Comparison of ENCODE assay signal across 20 cellular contexts in genomic region chr14:92703516-92703915, GRCh38.
"Had no signal": no experiment of that assay in that cellular context is flagged by ENCODE, and none has a peak within 500 bp of the region (broad histone marks: within the 10 kb centered on the region; RNA-seq: fewer than 3 reads in every experiment).

No MANE protein-coding gene starts in this region.

- H3K4me1 ChIP-seq: breast epithelium, colonic mucosa, tibial artery had no signal

- H3K4me1 Mint-ChIP-seq: activated naive CD8-positive, alpha-beta T cell treated with anti-CD3 and anti-CD28 coated beads, Interleukin-2, amount 10 ng/mL, durations not matched to agents 7 days and 5 days; activated T-helper 17 cell treated with anti-CD3 and anti-CD28 coated beads, Interleukin-2, amount 50 U/mL, for 72 hours; central memory CD8-positive, alpha-beta T cell; endodermal cell; neural crest cell had no signal

- H3K36me3 ChIP-seq: breast epithelium, colonic mucosa had no signal

- H3K36me3 Mint-ChIP-seq: activated naive CD8-positive, alpha-beta T cell treated with anti-CD3 and anti-CD28 coated beads, Interleukin-2, amount 10 ng/mL, durations not matched to agents 7 days and 5 days had no signal

- H3K4me3 Mint-ChIP-seq: activated naive CD8-positive, alpha-beta T cell treated with anti-CD3 and anti-CD28 coated beads, Interleukin-2, amount 10 ng/mL, durations not matched to agents 7 days and 5 days; activated T-cell treated with anti-CD3 and anti-CD28 coated beads, Interleukin-2, amount 50 U/mL, for 24 hours; activated T-helper 17 cell treated with anti-CD3 and anti-CD28 coated beads, Interleukin-2, amount 50 U/mL, for 72 hours; central memory CD8-positive, alpha-beta T cell; endodermal cell; neural crest cell; stimulated activated naive CD8-positive, alpha-beta T cell treated with anti-CD3 and anti-CD28 coated beads, Interleukin-15, Interleukin-2, amounts not matched to agents 100 ng/mL and 50 ng/mL, for 24 hours; T-cell had no signal

- H3K4me3 ChIP-seq: breast epithelium, colonic mucosa, heart left ventricle, mucosa of descending colon, tibial artery had no signal

- H3K27me3 ChIP-seq: breast epithelium, colonic mucosa, heart left ventricle, tibial artery had no signal

- H3K9me3 ChIP-seq: breast epithelium, colonic mucosa, heart left ventricle, mucosa of descending colon, tibial artery had no signal

- H3K27ac Mint-ChIP-seq: activated naive CD8-positive, alpha-beta T cell treated with anti-CD3 and anti-CD28 coated beads, Interleukin-2, amount 10 ng/mL, durations not matched to agents 7 days and 5 days; activated T-cell treated with anti-CD3 and anti-CD28 coated beads, Interleukin-2, amount 50 U/mL, for 24 hours; activated T-helper 17 cell treated with anti-CD3 and anti-CD28 coated beads, Interleukin-2, amount 50 U/mL, for 72 hours; endodermal cell; stimulated activated naive CD8-positive, alpha-beta T cell treated with anti-CD3 and anti-CD28 coated beads, Interleukin-15, Interleukin-2, amounts not matched to agents 100 ng/mL and 50 ng/mL, for 24 hours; T-cell had no signal

- ATAC-seq: activated T-helper 17 cell treated with anti-CD3 and anti-CD28 coated beads, Interleukin-2, amount 50 U/mL, for 72 hours; T-cell had no signal

- H3K9me3 Mint-ChIP-seq: activated naive CD8-positive, alpha-beta T cell treated with anti-CD3 and anti-CD28 coated beads, Interleukin-2, amount 10 ng/mL, durations not matched to agents 7 days and 5 days; activated T-cell treated with anti-CD3 and anti-CD28 coated beads, Interleukin-2, amount 50 U/mL, for 24 hours; activated T-helper 17 cell treated with anti-CD3 and anti-CD28 coated beads, Interleukin-2, amount 50 U/mL, for 72 hours; central memory CD8-positive, alpha-beta T cell; endodermal cell; neural crest cell; stimulated activated naive CD8-positive, alpha-beta T cell treated with anti-CD3 and anti-CD28 coated beads, Interleukin-15, Interleukin-2, amounts not matched to agents 100 ng/mL and 50 ng/mL, for 24 hours; T-cell had no signal

- H3K27me3 Mint-ChIP-seq: stimulated activated naive CD8-positive, alpha-beta T cell treated with anti-CD3 and anti-CD28 coated beads, Interleukin-15, Interleukin-2, amounts not matched to agents 100 ng/mL and 50 ng/mL, for 24 hours had no signal

- H3K27ac ChIP-seq: breast epithelium, colonic mucosa, epithelial cell of prostate, tibial artery had no signal

- DNase-seq: activated CD8-positive, alpha-beta memory T cell treated with anti-CD3 and anti-CD28 coated beads, Interleukin-2, amount 50 U/mL, for 4 hours; activated naive CD8-positive, alpha-beta T cell treated with anti-CD3 and anti-CD28 coated beads, Interleukin-2, amount 10 ng/mL, durations not matched to agents 7 days and 5 days; activated T-cell treated with anti-CD3 and anti-CD28 coated beads, Interleukin-2, amount 50 U/mL, for 24 hours; amniotic stem cell; colonic mucosa; endodermal cell; islet precursor cell; left colon; mesendoderm; stimulated activated CD4-positive, alpha-beta T cell treated with anti-CD3 and anti-CD28 coated beads, Interleukin-4, amount 100 ng/mL, for 1 hour had no signal
